In the genomic region with DNA sequence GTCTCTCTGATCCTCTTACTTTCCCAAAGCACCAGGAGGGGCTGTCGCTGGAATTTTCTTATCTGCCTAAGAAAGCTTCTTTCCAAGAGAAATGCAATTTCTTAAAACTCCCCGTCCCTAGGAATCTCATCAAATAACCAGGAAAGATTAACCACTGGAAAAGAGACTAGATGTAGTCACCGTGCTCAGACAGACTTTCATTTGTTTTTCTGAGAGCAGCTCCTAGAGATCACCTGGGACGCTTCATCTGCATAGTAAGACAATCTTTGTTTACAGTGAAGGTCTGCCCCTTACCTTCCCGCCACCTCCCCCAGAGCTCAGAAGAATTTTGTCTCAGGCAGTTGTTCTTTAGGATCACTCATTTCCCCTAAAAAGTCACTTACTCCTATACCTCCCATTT, we compare ENCODE assay signal across 27 cellular contexts. TPM values are rescaled to one million over a fixed set of nuclear protein-coding genes. Genes with fewer than 3 reads are reported as not detected.
DNase-seq lines count a peak whose midpoint lies in the region; ATAC-seq and TF ChIP-seq lines count a peak whose summit lies in the region.
"Had no signal": no experiment of that assay in that cellular context is flagged by ENCODE, and none has a peak within 500 bp of the region (broad histone marks: within the 10 kb centered on the region; RNA-seq: fewer than 3 reads in every experiment).

No MANE protein-coding gene starts in this region.

- peaks cover 6% of the 10 kb centered on the region; the same call in 1 of the 2 replicates for H3K27me3 ChIP-seq in HUES48 (ENCODE audit: control insufficient read depth, insufficient read depth, low read length)
- no peaks in the 10 kb centered on the region for H3K27me3 ChIP-seq in CD8-positive, alpha-beta T cell (ENCODE audit: insufficient read depth, low read length)
- H3K27me3 ChIP-seq: sigmoid colon, transverse colon had no signal

- peak overlapping the region; percentile 99 for H3K27ac Mint-ChIP-seq in WTC11
- no peak overlapping the region for H3K27ac Mint-ChIP-seq in stimulated activated naive CD8-positive, alpha-beta T cell treated with anti-CD3 and anti-CD28 coated beads, Interleukin-15, amount 100 ng/mL, for 72 hours
- H3K27ac Mint-ChIP-seq in CD8-positive, alpha-beta T cell, result no peak overlapping the region
- H3K27ac Mint-ChIP-seq: effector memory CD8-positive, alpha-beta T cell; progenitor cell of endocrine pancreas; T-helper 1 cell treated with Interleukin-12 subunit alpha and Interleukin-12 subunit beta and Interleukin-4 antibody, amounts not matched to agents 30 μg/mL and 1 μg/mL, for 36 hours had no signal

- CTCF ChIA-PET in WTC11 (lab: Charles Lee), result interaction anchor here (0.6 to 2.3 kb wide), 12 partner anchors 8 to 269 kb away, joined by 3 to 32 read pairs (median 6); no protein-coding TSS in a partner anchor
- CTCF ChIA-PET in CD8-positive, alpha-beta T cell (lab: Charles Lee), result interaction anchor here (2.2 kb wide), 1 partner anchor 10 kb away, joined by 9 read pairs; no protein-coding TSS in a partner anchor

- H3K36me3 Mint-ChIP-seq in WTC11, result no peaks in the 10 kb centered on the region
- H3K36me3 Mint-ChIP-seq in CD8-positive, alpha-beta T cell, result no peaks in the 10 kb centered on the region

- intact Hi-C loops in CD8-positive, alpha-beta T cell (cut with DNase I, micrococcal nuclease), result no loop called here

- H3K27ac ChIP-seq in HUES48 (ENCODE audit: low read depth, low read length), result peak overlapping the region; percentile 89
- no peak overlapping the region for H3K27ac ChIP-seq in CD8-positive, alpha-beta T cell (ENCODE audit: low read depth, low read length)
- H3K27ac ChIP-seq: coronary artery, sigmoid colon, transverse colon had no signal

- H3K9me3 ChIP-seq in HUES48 (ENCODE audit: control insufficient read depth, insufficient read depth, low read length), result no peaks in the 10 kb centered on the region
- H3K9me3 ChIP-seq in CD8-positive, alpha-beta T cell (ENCODE audit: low read length), result no peaks in the 10 kb centered on the region
- H3K9me3 ChIP-seq: sigmoid colon, transverse colon had no signal

- peak overlapping the region; percentile 31 for H3K4me3 ChIP-seq in HUES48 (ENCODE audit: low read depth, low read length)
- H3K4me3 ChIP-seq in CD8-positive, alpha-beta T cell (ENCODE audit: low read depth, low read length), result no peak overlapping the region
- H3K4me3 ChIP-seq: coronary artery, sigmoid colon, transverse colon had no signal

- TF ChIP-seq CTCF in WTC11 (IDR thresholded peaks at IDR 0.05), result no peak
- no peak for TF ChIP-seq CTCF in CD8-positive, alpha-beta T cell (IDR thresholded peaks at IDR 0.05)

- H3K4me1 ChIP-seq in HUES48 (ENCODE audit: control insufficient read depth, insufficient read depth, low read length), result peaks cover 31% of the 10 kb centered on the region
- H3K4me1 ChIP-seq in CD8-positive, alpha-beta T cell (ENCODE audit: insufficient read depth, low read length), result no peaks in the 10 kb centered on the region
- H3K4me1 ChIP-seq: sigmoid colon, transverse colon had no signal

- POLR2A ChIA-PET in WTC11 (lab: Charles Lee), result no interaction called here
- POLR2A ChIA-PET in CD8-positive, alpha-beta T cell (lab: Charles Lee), result no interaction called here

- no peaks in the 10 kb centered on the region for H3K27me3 Mint-ChIP-seq in WTC11 (ENCODE audit: low read depth)
- H3K27me3 Mint-ChIP-seq in stimulated activated naive CD8-positive, alpha-beta T cell treated with anti-CD3 and anti-CD28 coated beads, Interleukin-15, amount 100 ng/mL, for 72 hours, result peaks cover 48% of the 10 kb centered on the region
- peaks cover 15% of the 10 kb centered on the region for H3K27me3 Mint-ChIP-seq in CD8-positive, alpha-beta T cell (ENCODE audit: low read depth)

- H3K9ac ChIP-seq in HUES48 (ENCODE audit: low read depth, low read length), result 0 out of 2 replicates have a peak overlapping the region, but pooled peaks have one; percentile 11

- H3K4me1 Mint-ChIP-seq in WTC11, result peaks cover 48% of the 10 kb centered on the region
- no peaks in the 10 kb centered on the region for H3K4me1 Mint-ChIP-seq in stimulated activated naive CD8-positive, alpha-beta T cell treated with anti-CD3 and anti-CD28 coated beads, Interleukin-15, amount 100 ng/mL, for 72 hours
- H3K4me1 Mint-ChIP-seq in CD8-positive, alpha-beta T cell (ENCODE audit: low read depth), result no peaks in the 10 kb centered on the region

- H3K36me3 ChIP-seq in HUES48 (ENCODE audit: control insufficient read depth, insufficient read depth, low read length), result no peaks in the 10 kb centered on the region
- H3K36me3 ChIP-seq in CD8-positive, alpha-beta T cell (ENCODE audit: insufficient read depth, low read length), result no peaks in the 10 kb centered on the region
- H3K36me3 ChIP-seq: sigmoid colon, transverse colon had no signal

- H3K9me3 Mint-ChIP-seq in WTC11, result no peaks in the 10 kb centered on the region
- no peaks in the 10 kb centered on the region for H3K9me3 Mint-ChIP-seq in stimulated activated naive CD8-positive, alpha-beta T cell treated with anti-CD3 and anti-CD28 coated beads, Interleukin-15, amount 100 ng/mL, for 72 hours
- H3K9me3 Mint-ChIP-seq in CD8-positive, alpha-beta T cell, result no peaks in the 10 kb centered on the region
- H3K9me3 Mint-ChIP-seq: effector memory CD8-positive, alpha-beta T cell; T-helper 1 cell treated with Interleukin-12 subunit alpha and Interleukin-12 subunit beta and Interleukin-4 antibody, amounts not matched to agents 30 μg/mL and 1 μg/mL, for 36 hours had no signal

- DNase-seq in WTC11 (ENCODE audit: low spot score), result no peak
- peak; percentile 35 for DNase-seq in iPS-NIHi11 (ENCODE audit: low spot score)
- DNase-seq in stimulated activated naive CD8-positive, alpha-beta T cell treated with anti-CD3 and anti-CD28 coated beads, Interleukin-15, amount 100 ng/mL, for 72 hours, result no peak
- DNase-seq in CD8-positive, alpha-beta T cell, result no peak
- no peak for DNase-seq in HuH-7 (ENCODE audit: low spot score)
- DNase-seq in activated gamma-delta T cell treated with Interleukin-2 at 50 U/mL for 16 hours, result no peak
- DNase-seq: activated CD4-positive, alpha-beta T cell treated with anti-CD3 and anti-CD28 coated beads, Interleukin-2, amount 50 U/mL, for 48 hours; activated T-cell treated with anti-CD3 and anti-CD28 coated beads, Interleukin-2, amount 50 U/mL, for 48 hours; caudate nucleus; DND-41; effector memory CD8-positive, alpha-beta T cell; erythroblast; GOT3; NCI-H1417; NCI-H2029; NCI-H524; PC-3; sigmoid colon; stimulated activated CD4-positive, alpha-beta T cell treated with anti-CD3 and anti-CD28 coated beads, Interleukin-4, amount 100 ng/mL, for 1 hour; transverse colon had no signal

- peak overlapping the region; percentile 57 for H3K4me3 Mint-ChIP-seq in WTC11
- H3K4me3 Mint-ChIP-seq in stimulated activated naive CD8-positive, alpha-beta T cell treated with anti-CD3 and anti-CD28 coated beads, Interleukin-15, amount 100 ng/mL, for 72 hours, result no peak overlapping the region
- no peak overlapping the region for H3K4me3 Mint-ChIP-seq in CD8-positive, alpha-beta T cell
- H3K4me3 Mint-ChIP-seq: effector memory CD8-positive, alpha-beta T cell; T-helper 1 cell treated with Interleukin-12 subunit alpha and Interleukin-12 subunit beta and Interleukin-4 antibody, amounts not matched to agents 30 μg/mL and 1 μg/mL, for 36 hours had no signal

- peak; percentile 87 for ATAC-seq in WTC11
- no peak for ATAC-seq in stimulated activated naive CD8-positive, alpha-beta T cell treated with anti-CD3 and anti-CD28 coated beads, Interleukin-15, amount 100 ng/mL, for 72 hours
- ATAC-seq in CD8-positive, alpha-beta T cell, result no peak
- ATAC-seq: activated CD4-positive, CD25-positive, alpha-beta regulatory T cell treated with anti-CD3 and anti-CD28 coated beads, Interleukin-2, amount 50 U/mL, for 24 hours; effector memory CD8-positive, alpha-beta T cell; PC-3 had no signal

TF ChIP-seq in WTC11, 78 proteins besides CTCF, POLR2A, EP300 and RAD21:
- TF ChIP-seq ZNF416 (CRISPR knock-in tag; IDR thresholded peaks at IDR 0.05), result no peak
- peak; percentile 55; the same call in 1 of the 2 replicates for TF ChIP-seq FOXK1 (CRISPR knock-in tag; IDR thresholded peaks at IDR 0.05)
TF ChIP-seq in WTC11: peak in this region for 1.

RNA-seq across cellular contexts. Expression of a gene that starts 38.6 kb away (rescaled TPM):
- 0.14 to 0.28 TPM (median 0.21 TPM) in 3 replicates for total RNA-seq in WTC11 (2021)
- total RNA-seq in CD8-positive, alpha-beta T cell, result not detected
- total RNA-seq: HT-29, PC-3, progenitor cell of endocrine pancreas, sigmoid colon, subcutaneous adipose tissue, transverse colon had no signal
